ENCODE assay signal across 27 cellular contexts in genomic region chr10:29851241-29851640, GRCh38.
"Had no signal": no experiment of that assay in that cellular context is flagged by ENCODE, and none has a peak within 500 bp of the region (broad histone marks: within the 10 kb centered on the region; RNA-seq: fewer than 3 reads in every experiment).

No MANE protein-coding gene starts in this region.

- ATAC-seq: activated CD8-positive, alpha-beta T cell treated with anti-CD3 and anti-CD28 coated beads for 36 hours; activated T-cell treated with anti-CD3 and anti-CD28 coated beads, Interleukin-2, amount 50 U/mL, for 72 hours; activated T-helper 17 cell treated with anti-CD3 and anti-CD28 coated beads, Interleukin-2, amount 50 U/mL, for 72 hours; Panc1 had no signal

- H3K27ac ChIP-seq: cardiac muscle cell, SK-N-MC had no signal

- H3K9me3 ChIP-seq: SJCRH30 had no signal

- H3K4me3 ChIP-seq: cardiac muscle cell, SJCRH30, SK-N-MC had no signal

- H3K36me3 ChIP-seq: cardiac muscle cell, SJCRH30 had no signal

- H3K27me3 ChIP-seq: cardiac muscle cell, SJCRH30 had no signal

- DNase-seq: activated CD4-positive, alpha-beta T cell treated with anti-CD3 and anti-CD28 coated beads, Interleukin-2, amount 10 ng/mL, durations not matched to agents 24 days and 14 days; activated CD4-positive, alpha-beta T cell treated with anti-CD3 and anti-CD28 coated beads, Interleukin-2, amount 50 U/mL, for 4 hours; activated CD8-positive, alpha-beta T cell treated with anti-CD3 and anti-CD28 coated beads for 36 hours; activated effector memory CD4-positive, alpha-beta T cell treated with anti-CD3 and anti-CD28 coated beads, Interleukin-2, amount 50 U/mL, for 16 hours; activated naive CD4-positive, alpha-beta T cell; activated naive CD4-positive, alpha-beta T cell treated with anti-CD3 and anti-CD28 coated beads, Interleukin-2, amount 50 U/mL, for 16 hours; activated naive CD8-positive, alpha-beta T cell treated with anti-CD3 and anti-CD28 coated beads for 36 hours; activated T-cell treated with anti-CD3 and anti-CD28 coated beads, Interleukin-2, amount 50 U/mL, for 1 hour; activated T-cell treated with anti-CD3 and anti-CD28 coated beads, Interleukin-2, amount 50 U/mL, for 72 hours; amniotic stem cell; aorta; NCI-H1105; NCI-H1417 treated with DMSO at 0.1 percent for 48 hours; NCI-H187 treated with DMSO at 0.1 percent for 48 hours; NCI-H2081; NCI-H2171 treated with DMSO at 0.1 percent for 48 hours; NCI-H2227 treated with DMSO at 0.1 percent for 48 hours; NCI-H446; NCI-H510A treated with DMSO at 0.1 percent for 48 hours; NCI-H526 treated with DMSO at 0.1 percent for 48 hours; NCI-H774; SHP77; SJCRH30 had no signal
